Comparison of ENCODE assay signal across 16 cellular contexts in genomic region chr4:120855307-120856001, GRCh38.
A peak's percentile ranks its signal among the peaks of the same experiment; 100 is the strongest.
DNase-seq lines count a peak whose midpoint lies in the region; ATAC-seq and TF ChIP-seq lines count a peak whose summit lies in the region.
"Had no signal": no experiment of that assay in that cellular context is flagged by ENCODE, and none has a peak within 500 bp of the region (broad histone marks: within the 10 kb centered on the region; RNA-seq: fewer than 3 reads in every experiment).

No MANE protein-coding gene starts in this region.

- DNase-seq in MCF 10A (ENCODE audit: unreplicated experiment) = no peak
- no peak for DNase-seq in breast epithelium (ENCODE audit: low spot score in 2 of 2)
- no peak for DNase-seq in ascending aorta (ENCODE audit: low spot score in 2 of 2)
- DNase-seq in SHP77 treated with DMSO at 0.1 percent for 48 hours (lab: John Stamatoyannopoulos, UW) = no peak
- no peak for DNase-seq in SHP77 (lab: John Stamatoyannopoulos, UW)
- DNase-seq: DND-41; islet precursor cell; MG63; NCI-H82; stimulated activated CD4-positive, alpha-beta T cell treated with anti-CD3 and anti-CD28 coated beads, Interleukin-12 subunit alpha, Interleukin-12 subunit beta, amount 100 ng/mL, for 4 hours; stimulated activated naive CD4-positive, alpha-beta T cell treated with Interleukin-2 at 50 U/mL for 16 hours had no signal

- no TSS peak for BruUV-seq in MCF 10A (replicated peaks; lab: Mats Ljungman, UMichigan)

- no peaks in the 10 kb centered on the region for H3K9me3 ChIP-seq in breast epithelium
- no peaks in the 10 kb centered on the region for H3K9me3 ChIP-seq in ascending aorta
- H3K9me3 ChIP-seq: MG63 had no signal

- no peak overlapping the region for H3K27ac ChIP-seq in breast epithelium
- H3K27ac ChIP-seq in ascending aorta = no peak overlapping the region

- H3K4me3 Mint-ChIP-seq in MCF 10A (ENCODE audit: unreplicated experiment) = no peak overlapping the region
- H3K4me3 Mint-ChIP-seq: nephron had no signal

- CTCF ChIA-PET in MCF 10A (lab: Yijun Ruan, JAX) = no interaction called here

- H3K36me3 Mint-ChIP-seq in MCF 10A (ENCODE audit: insufficient read depth, unreplicated experiment) = no peaks in the 10 kb centered on the region

- POLR2A ChIA-PET in MCF 10A (lab: Yijun Ruan, JAX) = interaction anchor here (0.8 kb wide), 1 partner anchor 39 kb away, joined by 3 read pairs; no protein-coding TSS in a partner anchor

- no peaks in the 10 kb centered on the region for H3K27me3 ChIP-seq in breast epithelium
- no peaks in the 10 kb centered on the region for H3K27me3 ChIP-seq in ascending aorta
- H3K27me3 ChIP-seq: MG63 had no signal

- ATAC-seq in HG02571 (IDR thresholded peaks at IDR 0.05; ENCODE audit: unreplicated experiment) (peak; percentile 97), HG03280 (IDR thresholded peaks at IDR 0.05; ENCODE audit: unreplicated experiment) (peak; percentile 95), esophagus mucosa (no peak)
- ATAC-seq: HCT116 had no signal

- no peaks in the 10 kb centered on the region for H3K4me1 Mint-ChIP-seq in MCF 10A (ENCODE audit: insufficient read depth, unreplicated experiment)

- no peaks in the 10 kb centered on the region for H3K9me3 Mint-ChIP-seq in MCF 10A (ENCODE audit: unreplicated experiment)
- H3K9me3 Mint-ChIP-seq: nephron had no signal

- no peak for TF ChIP-seq POLR2A in breast epithelium (IDR thresholded peaks at IDR 0.05)

- peak overlapping the region; percentile 13 for H3K27ac Mint-ChIP-seq in MCF 10A (ENCODE audit: low read depth, unreplicated experiment)

- no peak overlapping the region for H3K4me3 ChIP-seq in breast epithelium
- H3K4me3 ChIP-seq in ascending aorta = no peak overlapping the region
- H3K4me3 ChIP-seq: MG63 had no signal

- intact Hi-C loops in MCF 10A (cut with micrococcal nuclease) (no loop called here), breast epithelium (cut with DNase I; ENCODE audit: low total_unique reads) (no loop called here), ascending aorta (cut with DNase I) (no loop called here)

- no peaks in the 10 kb centered on the region for H3K27me3 Mint-ChIP-seq in MCF 10A (ENCODE audit: insufficient read depth, unreplicated experiment)

- no peak for TF ChIP-seq CTCF in MCF 10A (IDR thresholded peaks at IDR 0.05; ENCODE audit: unreplicated experiment)
- no peak for TF ChIP-seq CTCF in breast epithelium (IDR thresholded peaks at IDR 0.05)
- no peak for TF ChIP-seq CTCF in ascending aorta (IDR thresholded peaks at IDR 0.05)

- H3K36me3 ChIP-seq in breast epithelium (no peaks in the 10 kb centered on the region), ascending aorta (no peaks in the 10 kb centered on the region)
- H3K36me3 ChIP-seq: MG63 had no signal

- H3K4me1 ChIP-seq in breast epithelium = no peaks in the 10 kb centered on the region
- no peaks in the 10 kb centered on the region for H3K4me1 ChIP-seq in ascending aorta
